ENCODE assay signal across 29 cellular contexts in genomic region chr1:90361026-90361425, GRCh38.
"Had no signal": no experiment of that assay in that cellular context is flagged by ENCODE, and none has a peak within 500 bp of the region (broad histone marks: within the 10 kb centered on the region; RNA-seq: fewer than 3 reads in every experiment).

No MANE protein-coding gene starts in this region.

- H3K36me3 ChIP-seq: SJCRH30 had no signal

- DNase-seq: Karpas-422, MM.1S, MV-4-11, NCI-H1105, NCI-H1417 treated with DMSO at 0.1 percent for 48 hours, NCI-H1436 treated with DMSO at 0.1 percent for 48 hours, NCI-H1694 treated with DMSO at 0.1 percent for 48 hours, NCI-H187 treated with DMSO at 0.1 percent for 48 hours, NCI-H2029, NCI-H2081, NCI-H2171 treated with DMSO at 0.1 percent for 48 hours, NCI-H2227 treated with DMSO at 0.1 percent for 48 hours, NCI-H345, NCI-H446, NCI-H510A treated with DMSO at 0.1 percent for 48 hours, NCI-H524 treated with DMSO at 0.1 percent for 48 hours, NCI-H526 treated with DMSO at 0.1 percent for 48 hours, NCI-H774, PC-9, SHP77, SIG-M5, SJCRH30, T-cell had no signal

- FAIRE-seq: RCC 7860 had no signal

- H3K27me3 ChIP-seq: SJCRH30 had no signal

- H3K4me1 ChIP-seq: SJCRH30 had no signal

- H3K27ac ChIP-seq: PC-9, RWPE1, SJCRH30, SK-N-MC had no signal

- H2AFZ ChIP-seq: PC-9 had no signal

- ATAC-seq: Panc1, Right ventricle myocardium inferior, SK-N-SH treated with all-trans-retinoic acid at 6 μM for 48 hours, T-cell had no signal

- H3K4me3 ChIP-seq: PC-9, SJCRH30, SK-N-MC had no signal

- H3K4me2 ChIP-seq: PC-9 had no signal
